Comparison of ENCODE assay signal across 11 cellular contexts in the genomic region with DNA sequence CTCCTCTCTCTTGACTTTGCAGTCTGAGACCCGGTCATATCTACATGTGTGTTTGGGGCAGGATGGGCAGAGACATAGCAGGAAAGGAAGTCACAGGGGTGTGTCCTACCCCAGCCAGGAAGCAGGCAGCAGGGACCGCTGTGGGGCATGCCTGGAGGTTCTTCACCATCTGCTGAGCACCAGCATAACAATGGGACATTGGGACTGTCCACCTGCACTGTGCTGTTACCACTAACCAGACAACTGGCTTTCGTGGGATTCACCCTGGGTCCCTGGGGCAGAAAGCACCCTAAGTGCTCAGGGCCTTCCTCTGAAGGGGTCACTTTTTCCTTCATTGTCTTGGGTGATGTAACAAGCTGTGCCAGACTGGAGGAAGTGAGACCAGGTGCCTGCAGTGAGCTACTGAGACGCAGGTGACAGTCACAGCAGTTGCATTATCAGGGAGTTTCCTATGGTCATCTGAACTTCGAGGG. TPM values are rescaled to one million over a fixed set of nuclear protein-coding genes. Genes with fewer than 3 reads are reported as not detected.
DNase-seq lines count a peak whose midpoint lies in the region; ATAC-seq and TF ChIP-seq lines count a peak whose summit lies in the region.
"Had no signal": no experiment of that assay in that cellular context is flagged by ENCODE, and none has a peak within 500 bp of the region (broad histone marks: within the 10 kb centered on the region; RNA-seq: fewer than 3 reads in every experiment).

No MANE protein-coding gene starts in this region.

- peaks cover 0 to 6% (median 2%) of the 10 kb centered on the region in 3 donors for H3K27me3 Mint-ChIP-seq in CD14-positive monocyte (ENCODE audit: low read depth in 3 of 3)
- no peaks in the 10 kb centered on the region for H3K27me3 Mint-ChIP-seq in activated naive CD4-positive, alpha-beta T cell treated with anti-CD3 and anti-CD28 coated beads for 36 hours (ENCODE audit: low read depth)

- ATAC-seq in omental fat pad (ENCODE audit: low FRiP score) (no peak), HG02840 (IDR thresholded peaks at IDR 0.05; ENCODE audit: low FRiP score, unreplicated experiment) (no peak)

- DNase-seq in CD14-positive monocyte (ENCODE audit: low spot score), result peak; percentile 68
- DNase-seq in GM13977 (ENCODE audit: low spot score), result peak; percentile 56
- peak; percentile 47 to 55 for DNase-seq in NOMO-1 (lab: John Stamatoyannopoulos, UW; ENCODE audit: unreplicated experiment in 2 of 2)
- peak; percentile 68 for DNase-seq in activated naive CD4-positive, alpha-beta T cell treated with anti-CD3 and anti-CD28 coated beads for 36 hours
- no peak for DNase-seq in amniotic stem cell (lab: John Stamatoyannopoulos, UW)
- DNase-seq in omental fat pad (ENCODE audit: low spot score), result no peak
- no peak for DNase-seq in NCI-H510A (lab: John Stamatoyannopoulos, UW)
- DNase-seq: NCI-H2171 treated with DMSO at 0.1 percent for 48 hours had no signal

- H3K9me3 Mint-ChIP-seq in CD14-positive monocyte, result peaks cover 14 to 38% (median 34%) of the 10 kb centered on the region in 7 donors
- peaks cover 15% of the 10 kb centered on the region for H3K9me3 Mint-ChIP-seq in activated naive CD4-positive, alpha-beta T cell treated with anti-CD3 and anti-CD28 coated beads for 36 hours

- no peak for TF ChIP-seq CTCF in CD14-positive monocyte (IDR thresholded peaks at IDR 0.05)
- TF ChIP-seq CTCF in GM13977 (IDR thresholded peaks at IDR 0.05; ENCODE audit: extremely low read depth, insufficient read depth, missing control alignments), result no peak
- no peak for TF ChIP-seq CTCF in omental fat pad (IDR thresholded peaks at IDR 0.05)

- H3K4me3 Mint-ChIP-seq in CD14-positive monocyte, result peak overlapping the region; percentile 34 to 48
- peak overlapping the region; percentile 12 for H3K4me3 Mint-ChIP-seq in activated naive CD4-positive, alpha-beta T cell treated with anti-CD3 and anti-CD28 coated beads for 36 hours
- H3K4me3 Mint-ChIP-seq: neural progenitor cell had no signal

- H3K27ac Mint-ChIP-seq in CD14-positive monocyte, result peak overlapping the region; percentile 84 to 93 (median 87)
- peak overlapping the region; percentile 74 for H3K27ac Mint-ChIP-seq in activated naive CD4-positive, alpha-beta T cell treated with anti-CD3 and anti-CD28 coated beads for 36 hours
- H3K27ac Mint-ChIP-seq: neural progenitor cell had no signal

- CTCF ChIA-PET in activated naive CD4-positive, alpha-beta T cell treated with anti-CD3 and anti-CD28 coated beads for 36 hours (lab: Charles Lee), result interaction anchor here (0.6 to 1.3 kb wide), 3 partner anchors 12 to 100 kb away, joined by 3 to 4 read pairs (median 3); no protein-coding TSS in a partner anchor

- peaks cover 2 to 5% of the 10 kb centered on the region in 2 donors for H3K36me3 Mint-ChIP-seq in CD14-positive monocyte
- peaks cover 3% of the 10 kb centered on the region for H3K36me3 Mint-ChIP-seq in activated naive CD4-positive, alpha-beta T cell treated with anti-CD3 and anti-CD28 coated beads for 36 hours (ENCODE audit: low read depth)
- H3K36me3 Mint-ChIP-seq: neural progenitor cell had no signal

- in situ Hi-C loops in GM13977 (cut with MboI; ENCODE audit: low pct_unique_long_range_greater_than_20kb, low sequenced_read_pairs, unreplicated experiment), result no loop called here

- intact Hi-C loops in CD14-positive monocyte (cut with micrococcal nuclease), result loop anchor here in 1 of 2 donors (5.0 kb wide), 1 partner anchor 37 kb away; a partner anchor contains a TSS
- intact Hi-C loops in activated naive CD4-positive, alpha-beta T cell treated with anti-CD3 and anti-CD28 coated beads for 36 hours (cut with micrococcal nuclease), result no loop called here

- H3K4me1 Mint-ChIP-seq in CD14-positive monocyte, result peaks cover 33% of the 10 kb centered on the region
- H3K4me1 Mint-ChIP-seq in activated naive CD4-positive, alpha-beta T cell treated with anti-CD3 and anti-CD28 coated beads for 36 hours (ENCODE audit: low read depth), result peaks cover 26% of the 10 kb centered on the region
- H3K4me1 Mint-ChIP-seq: neural progenitor cell had no signal

RNA-seq across cellular contexts. Expression of a gene that starts 2.6 kb away (rescaled TPM):
- polyA plus RNA-seq in CD14-positive monocyte, result under 1 TPM; 0.94 to 0.99 TPM
- 10 to 100 TPM; 40.4 to 42.5 TPM for total RNA-seq in activated naive CD4-positive, alpha-beta T cell treated with anti-CD3 and anti-CD28 coated beads for 36 hours
- 1 to 10 TPM; 4.0 to 7.3 (median 5.1) TPM for total RNA-seq in omental fat pad

RNA-seq across cellular contexts. Expression of a gene that starts 18.9 kb away (rescaled TPM):
- 10 to 100 TPM; 50.3 to 53.3 TPM for polyA plus RNA-seq in CD14-positive monocyte
- 10 to 100 TPM; 64.2 to 66.2 TPM for total RNA-seq in activated naive CD4-positive, alpha-beta T cell treated with anti-CD3 and anti-CD28 coated beads for 36 hours
- total RNA-seq in omental fat pad, result 10 to 100 TPM; 35.0 to 41.7 (median 39.6) TPM

RNA-seq across cellular contexts. Expression of a gene that starts 23.9 kb away (rescaled TPM):
- polyA plus RNA-seq in CD14-positive monocyte, result not detected
- not detected for total RNA-seq in activated naive CD4-positive, alpha-beta T cell treated with anti-CD3 and anti-CD28 coated beads for 36 hours
- not detected for total RNA-seq in omental fat pad
- total RNA-seq: tibial nerve had no signal

RNA-seq across cellular contexts. Expression of a gene that starts 31.6 kb away (rescaled TPM):
- polyA plus RNA-seq in CD14-positive monocyte, result under 1 TPM; 0.82 to 0.93 TPM
- under 1 TPM; 0.52 to 0.84 TPM for total RNA-seq in activated naive CD4-positive, alpha-beta T cell treated with anti-CD3 and anti-CD28 coated beads for 36 hours
- under 1 TPM in 2 of 4 donors, not detected in 2; 0.65 to 0.82 TPM for total RNA-seq in omental fat pad

RNA-seq across cellular contexts. Expression of a gene that starts 38.2 kb away (rescaled TPM):
- polyA plus RNA-seq in CD14-positive monocyte, result 100 to 1,000 TPM; 825 to 948 TPM
- total RNA-seq in activated naive CD4-positive, alpha-beta T cell treated with anti-CD3 and anti-CD28 coated beads for 36 hours, result 100 to 1,000 TPM; 499 to 512 TPM
- total RNA-seq in omental fat pad, result 100 to 1,000 TPM; 391 to 611 (median 538) TPM

Comparison
In these comparisons a context has a peak if more than half of its experiments do, and no peak if none do; other contexts are left out.
1. DNase-seq: peak in CD14-positive monocyte (single experiment), GM13977 (single experiment), NOMO-1 (2 of 2) and activated naive CD4-positive, alpha-beta T cell treated with anti-CD3 and anti-CD28 coated beads for 36 hours (single experiment); none in amniotic stem cell (single experiment), omental fat pad (single experiment) and NCI-H510A (single experiment).
2. RNA of a gene that starts 2.6 kb away (total RNA-seq): 40.4 to 42.5 TPM in activated naive CD4-positive, alpha-beta T cell treated with anti-CD3 and anti-CD28 coated beads for 36 hours; 4.0 to 7.3 TPM in omental fat pad; every median in the first group is over 4 times any median in the second.